Comparison of ENCODE assay signal across 16 cellular contexts in the genomic region with DNA sequence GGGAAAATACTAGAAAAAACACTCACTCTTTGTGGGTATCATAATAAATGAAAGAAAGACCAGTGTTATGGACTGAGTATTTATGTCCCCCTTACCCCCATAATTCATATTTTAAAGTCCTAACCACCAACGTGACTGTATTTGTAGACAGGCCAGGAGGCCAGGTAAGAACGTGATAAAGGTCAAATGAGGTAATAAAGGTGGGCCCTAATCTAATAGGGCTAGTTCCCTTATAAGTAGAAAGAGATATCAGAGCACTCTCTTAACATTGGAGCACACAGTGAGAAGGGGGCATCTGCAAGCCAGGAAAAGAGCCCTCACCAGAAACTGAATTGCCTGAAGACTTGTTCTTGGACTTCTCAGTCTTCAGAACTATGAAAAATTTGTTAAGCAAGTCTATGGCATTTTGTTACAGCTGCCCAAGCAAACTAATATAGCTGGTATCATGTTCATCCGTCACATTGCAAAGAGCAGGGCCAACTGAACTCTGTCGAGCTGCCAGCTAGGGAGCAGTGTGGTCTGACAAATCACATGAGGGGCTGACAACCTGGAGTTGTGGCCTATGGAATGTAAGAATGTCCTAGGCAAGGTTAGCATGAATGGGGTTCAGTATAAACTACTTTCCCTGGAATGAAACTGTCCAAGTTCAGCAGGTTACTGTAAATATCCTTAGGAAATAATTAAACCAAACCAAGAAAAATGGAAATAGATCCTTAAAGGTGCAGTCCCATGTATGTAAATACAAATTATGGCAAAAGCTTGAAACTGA.
A peak's percentile ranks its signal among the peaks of the same experiment; 100 is the strongest.
DNase-seq lines count a peak whose midpoint lies in the region; TF ChIP-seq lines count a peak whose summit lies in the region.
"Had no signal": no experiment of that assay in that cellular context is flagged by ENCODE, and none has a peak within 500 bp of the region (broad histone marks: within the 10 kb centered on the region; RNA-seq: fewer than 3 reads in every experiment).

No MANE protein-coding gene starts in this region.

- DNase-seq in HK-2 (ENCODE audit: unreplicated experiment) (peak; percentile 46), cerebellar cortex (ENCODE audit: low spot score) (peak; percentile 35), kidney epithelial cell (ENCODE audit: low read depth) (peak; percentile 61), renal cortical epithelial cell (ENCODE audit: low read depth) (peak; percentile 91), posterior vena cava (ENCODE audit: low spot score) (no peak), islet precursor cell (no peak), HuH-7 (ENCODE audit: low spot score) (no peak), DMS153 treated with DMSO at 0.1 percent for 48 hours (lab: John Stamatoyannopoulos, UW; ENCODE audit: unreplicated experiment) (no peak)
- DNase-seq: activated CD4-positive, alpha-beta T cell treated with anti-CD3 and anti-CD28 coated beads, Interleukin-2, amount 10 ng/mL, durations not matched to agents 24 days and 14 days; activated naive CD8-positive, alpha-beta T cell treated with anti-CD3 and anti-CD28 coated beads, Interleukin-2, amount 10 ng/mL, durations not matched to agents 7 days and 5 days; activated T-cell treated with anti-CD3 and anti-CD28 coated beads, Interleukin-2, amount 50 U/mL, for 48 hours; AML-193; caudate nucleus; NCI-H1436; NCI-H446 had no signal

- H3K4me3 ChIP-seq in kidney epithelial cell (ENCODE audit: low read depth, low read length), result no peak overlapping the region
- H3K4me3 ChIP-seq: gastroesophageal sphincter had no signal

- intact Hi-C loops in posterior vena cava (cut with DNase I), result no loop called here

- no peaks in the 10 kb centered on the region for H3K27me3 ChIP-seq in kidney epithelial cell (ENCODE audit: control insufficient read depth, insufficient read depth, low read length)
- H3K27me3 ChIP-seq: gastroesophageal sphincter had no signal

- H3K36me3 ChIP-seq in kidney epithelial cell (ENCODE audit: control insufficient read depth, insufficient read depth, low read length), result no peaks in the 10 kb centered on the region
- H3K36me3 ChIP-seq: gastroesophageal sphincter had no signal

- peak; percentile 9 for TF ChIP-seq CTCF in kidney epithelial cell (IDR thresholded peaks at IDR 0.05; ENCODE audit: insufficient read depth, low read length, poor library complexity, severe bottlenecking)

Comparison
In these comparisons a context has a peak if more than half of its experiments do, and no peak if none do; other contexts are left out.
1. DNase-seq: peak in HK-2 (single experiment), cerebellar cortex (single experiment), kidney epithelial cell (single experiment) and renal cortical epithelial cell (single experiment); none in posterior vena cava (single experiment), islet precursor cell (single experiment), HuH-7 (single experiment) and DMS153 treated with DMSO at 0.1 percent for 48 hours (single experiment).